ENCODE assay signal across 18 cellular contexts in genomic region chr5:142170254-142170953, GRCh38.
"Had no signal": no experiment of that assay in that cellular context is flagged by ENCODE, and none has a peak within 500 bp of the region (broad histone marks: within the 10 kb centered on the region; RNA-seq: fewer than 3 reads in every experiment).

No MANE protein-coding gene starts in this region.

- H3K4me3 ChIP-seq: adrenal gland, coronary artery, lung, psoas muscle had no signal

- H3K27ac ChIP-seq: coronary artery, psoas muscle had no signal

- H3K27me3 ChIP-seq: adrenal gland had no signal

- H3K27me3 Mint-ChIP-seq: activated CD4-positive, alpha-beta T cell treated with anti-CD3 and anti-CD28 coated beads, Interleukin-2, amount 10 ng/mL, durations not matched to agents 7 days and 5 days had no signal

- DNase-seq: activated B cell treated with CpG ODN at 0.5 μM for 24 hours; activated CD4-positive, alpha-beta T cell treated with anti-CD3 and anti-CD28 coated beads, Interleukin-2, amount 10 ng/mL, durations not matched to agents 7 days and 5 days; activated CD8-positive, alpha-beta memory T cell treated with anti-CD3 and anti-CD28 coated beads for 24 hours; activated naive CD4-positive, alpha-beta T cell treated with anti-CD3 and anti-CD28 coated beads, Interleukin-2, amount 50 U/mL, for 16 hours; central memory CD4-positive, alpha-beta T cell; effector CD8-positive, alpha-beta T cell; erythroblast; hypothalamus; natural killer cell; occipital lobe; psoas muscle; stimulated activated CD4-positive, alpha-beta T cell treated with anti-CD3 and anti-CD28 coated beads, Interleukin-2, amount 100 ng/mL, for 48 hours; stimulated activated naive CD8-positive, alpha-beta T cell treated with anti-CD3 and anti-CD28 coated beads, Interleukin-15, Interleukin-2, amounts not matched to agents 100 U/mL and 50 U/mL, for 24 hours; T-helper 17 cell had no signal

- H3K4me1 Mint-ChIP-seq: activated B cell treated with CpG ODN at 0.5 μM for 24 hours; activated CD4-positive, alpha-beta T cell treated with anti-CD3 and anti-CD28 coated beads, Interleukin-2, amount 10 ng/mL, durations not matched to agents 7 days and 5 days; natural killer cell had no signal

- H3K27ac Mint-ChIP-seq: activated B cell treated with CpG ODN at 0.5 μM for 24 hours; activated CD4-positive, alpha-beta T cell treated with anti-CD3 and anti-CD28 coated beads, Interleukin-2, amount 10 ng/mL, durations not matched to agents 7 days and 5 days; activated T-helper 2 cell treated with anti-CD3 and anti-CD28 coated beads, Interferon-gamma antibody, Interleukin-2, Interleukin-4, amounts not matched to agents 10 μg/mL and 5 μg/mL and 100 μg/mL, durations not matched to agents 14 hours and 24 hours and 36 hours; natural killer cell; T-helper 17 cell had no signal

- H3K4me3 Mint-ChIP-seq: activated B cell treated with CpG ODN at 0.5 μM for 24 hours; activated CD4-positive, alpha-beta T cell treated with anti-CD3 and anti-CD28 coated beads, Interleukin-2, amount 10 ng/mL, durations not matched to agents 7 days and 5 days; natural killer cell; T-helper 17 cell had no signal

- H3K4me1 ChIP-seq: adrenal gland had no signal

- H3K36me3 Mint-ChIP-seq: natural killer cell had no signal

- H3K36me3 ChIP-seq: adrenal gland had no signal

- H3K9me3 Mint-ChIP-seq: activated B cell treated with CpG ODN at 0.5 μM for 24 hours; activated CD4-positive, alpha-beta T cell treated with anti-CD3 and anti-CD28 coated beads, Interleukin-2, amount 10 ng/mL, durations not matched to agents 7 days and 5 days; activated T-helper 2 cell treated with anti-CD3 and anti-CD28 coated beads, Interferon-gamma antibody, Interleukin-2, Interleukin-4, amounts not matched to agents 10 μg/mL and 5 μg/mL and 100 μg/mL, durations not matched to agents 14 hours and 24 hours and 36 hours; natural killer cell had no signal

- H3K9me3 ChIP-seq: adrenal gland, psoas muscle had no signal

- ATAC-seq: natural killer cell; psoas muscle; stimulated activated naive CD8-positive, alpha-beta T cell treated with anti-CD3 and anti-CD28 coated beads, Interleukin-15, Interleukin-2, amounts not matched to agents 100 U/mL and 50 U/mL, for 24 hours; T-helper 17 cell had no signal
